1 cellular context compared by ENCODE assay signal in the genomic region with DNA sequence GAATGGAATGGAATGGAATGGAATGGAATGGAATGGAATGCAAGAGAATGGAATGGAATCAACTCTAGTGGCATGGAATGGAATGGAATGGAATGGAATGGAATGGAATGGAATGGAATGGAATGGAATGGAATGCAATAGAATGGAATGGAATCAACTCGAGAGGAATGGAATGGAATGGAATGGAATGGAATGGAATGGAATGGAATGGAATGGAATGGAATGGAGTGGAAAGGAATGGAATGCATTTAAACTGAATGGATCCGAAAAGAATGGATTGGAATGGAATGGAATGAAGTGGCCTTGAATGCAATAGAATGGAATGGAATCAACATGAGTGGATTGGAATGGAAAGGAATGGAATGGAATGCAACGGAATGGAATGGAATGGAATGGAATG.
TF ChIP-seq lines count a peak whose summit lies in the region.

No MANE protein-coding gene starts in this region.

TF ChIP-seq in H1, 55 proteins besides CTCF, POLR2A, EP300 and RAD21:
- TF ChIP-seq SP1 (IDR thresholded peaks at IDR 0.05; ENCODE audit: low read depth, low read length) (peak; percentile 67), TEAD4 (IDR thresholded peaks at IDR 0.05; ENCODE audit: low read depth, low read length) (peak; percentile 59; the same call in 1 of the 2 replicates)
